2 cellular contexts compared by ENCODE assay signal in the genomic region with DNA sequence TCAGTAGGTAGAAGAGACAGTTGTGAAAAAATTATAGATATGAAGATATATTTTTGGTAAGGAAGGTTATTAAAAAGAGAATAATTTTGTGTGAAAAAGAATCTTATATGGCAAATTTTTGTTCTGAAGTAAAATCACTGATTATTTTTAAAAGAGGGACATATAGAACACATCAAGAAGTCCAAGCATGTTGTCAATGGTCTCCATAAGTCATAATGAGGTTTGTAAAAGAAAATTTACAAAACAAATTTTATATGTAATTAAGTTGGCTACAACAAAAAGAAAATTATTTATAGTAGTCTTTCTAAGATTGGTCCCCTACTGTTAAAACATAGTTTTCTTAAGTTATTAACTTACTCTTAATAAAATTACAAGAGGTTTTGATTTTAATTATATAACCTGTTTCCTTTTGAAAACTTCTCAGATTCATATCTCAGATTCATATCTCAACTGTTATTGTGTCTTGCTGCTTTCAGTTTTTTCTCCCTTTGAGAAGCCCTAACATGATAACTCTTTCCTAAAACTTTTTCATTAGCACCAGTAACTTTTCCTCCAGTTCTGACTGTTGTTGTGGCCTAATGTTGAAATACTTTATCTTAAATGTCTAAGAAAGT.
TF ChIP-seq lines count a peak whose summit lies in the region.

No MANE protein-coding gene starts in this region.

TF ChIP-seq in HCT116, 20 proteins besides CTCF, POLR2A, EP300 and RAD21:
- TF ChIP-seq EZH2phosphoT487 (IDR thresholded peaks at IDR 0.05; ENCODE audit: borderline replicate concordance) (no peak), ZNF274 (IDR thresholded peaks at IDR 0.05; ENCODE audit: low read depth, low read length) (no peak), SRF (IDR thresholded peaks at IDR 0.05; ENCODE audit: low read depth) (no peak), SP1 (IDR thresholded peaks at IDR 0.05; ENCODE audit: low read depth) (no peak)
- TF ChIP-seq, protein P1, sequence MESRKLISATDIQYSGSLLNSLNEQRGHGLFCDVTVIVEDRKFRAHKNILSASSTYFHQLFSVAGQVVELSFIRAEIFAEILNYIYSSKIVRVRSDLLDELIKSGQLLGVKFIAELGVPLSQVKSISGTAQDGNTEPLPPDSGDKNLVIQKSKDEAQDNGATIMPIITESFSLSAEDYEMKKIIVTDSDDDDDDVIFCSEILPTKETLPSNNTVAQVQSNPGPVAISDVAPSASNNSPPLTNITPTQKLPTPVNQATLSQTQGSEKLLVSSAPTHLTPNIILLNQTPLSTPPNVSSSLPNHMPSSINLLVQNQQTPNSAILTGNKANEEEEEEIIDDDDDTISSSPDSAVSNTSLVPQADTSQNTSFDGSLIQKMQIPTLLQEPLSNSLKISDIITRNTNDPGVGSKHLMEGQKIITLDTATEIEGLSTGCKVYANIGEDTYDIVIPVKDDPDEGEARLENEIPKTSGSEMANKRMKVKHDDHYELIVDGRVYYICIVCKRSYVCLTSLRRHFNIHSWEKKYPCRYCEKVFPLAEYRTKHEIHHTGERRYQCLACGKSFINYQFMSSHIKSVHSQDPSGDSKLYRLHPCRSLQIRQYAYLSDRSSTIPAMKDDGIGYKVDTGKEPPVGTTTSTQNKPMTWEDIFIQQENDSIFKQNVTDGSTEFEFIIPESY (IDR thresholded peaks at IDR 0.05; ENCODE audit: extremely low read depth, insufficient replicate concordance, low read length), result no peak

TF ChIP-seq in K562, 482 proteins besides CTCF, POLR2A, EP300 and RAD21:
- TF ChIP-seq, protein P2, sequence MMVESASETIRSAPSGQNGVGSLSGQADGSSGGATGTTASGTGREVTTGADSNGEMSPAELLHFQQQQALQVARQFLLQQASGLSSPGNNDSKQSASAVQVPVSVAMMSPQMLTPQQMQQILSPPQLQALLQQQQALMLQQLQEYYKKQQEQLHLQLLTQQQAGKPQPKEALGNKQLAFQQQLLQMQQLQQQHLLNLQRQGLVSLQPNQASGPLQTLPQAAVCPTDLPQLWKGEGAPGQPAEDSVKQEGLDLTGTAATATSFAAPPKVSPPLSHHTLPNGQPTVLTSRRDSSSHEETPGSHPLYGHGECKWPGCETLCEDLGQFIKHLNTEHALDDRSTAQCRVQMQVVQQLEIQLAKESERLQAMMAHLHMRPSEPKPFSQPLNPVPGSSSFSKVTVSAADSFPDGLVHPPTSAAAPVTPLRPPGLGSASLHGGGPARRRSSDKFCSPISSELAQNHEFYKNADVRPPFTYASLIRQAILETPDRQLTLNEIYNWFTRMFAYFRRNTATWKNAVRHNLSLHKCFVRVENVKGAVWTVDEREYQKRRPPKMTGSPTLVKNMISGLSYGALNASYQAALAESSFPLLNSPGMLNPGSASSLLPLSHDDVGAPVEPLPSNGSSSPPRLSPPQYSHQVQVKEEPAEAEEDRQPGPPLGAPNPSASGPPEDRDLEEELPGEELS (CRISPR knock-in tag; IDR thresholded peaks at IDR 0.05; ENCODE audit: borderline replicate concordance), result no peak
- TF ChIP-seq, protein P3, sequence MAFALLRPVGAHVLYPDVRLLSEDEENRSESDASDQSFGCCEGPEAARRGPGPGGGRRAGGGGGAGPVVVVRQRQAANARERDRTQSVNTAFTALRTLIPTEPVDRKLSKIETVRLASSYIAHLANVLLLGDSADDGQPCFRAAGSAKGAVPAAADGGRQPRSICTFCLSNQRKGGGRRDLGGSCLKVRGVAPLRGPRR (CRISPR knock-in tag; IDR thresholded peaks at IDR 0.05), result no peak
- TF ChIP-seq MEF2A (IDR thresholded peaks at IDR 0.05; ENCODE audit: control insufficient read depth, low read depth, low read length), result no peak
- no peak for TF ChIP-seq EWSR1 (IDR thresholded peaks at IDR 0.05; ENCODE audit: borderline replicate concordance, low read depth, partially characterized antibody)
- TF ChIP-seq, protein P4, sequence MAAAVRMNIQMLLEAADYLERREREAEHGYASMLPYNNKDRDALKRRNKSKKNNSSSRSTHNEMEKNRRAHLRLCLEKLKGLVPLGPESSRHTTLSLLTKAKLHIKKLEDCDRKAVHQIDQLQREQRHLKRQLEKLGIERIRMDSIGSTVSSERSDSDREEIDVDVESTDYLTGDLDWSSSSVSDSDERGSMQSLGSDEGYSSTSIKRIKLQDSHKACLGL (CRISPR knock-in tag; IDR thresholded peaks at IDR 0.05; ENCODE audit: borderline replicate concordance, poor library complexity, severe bottlenecking), result no peak
TF ChIP-seq in K562: peak in this region for 0.
